Comparison of ENCODE assay signal across 9 cellular contexts in genomic region chr9:26975728-26976707, GRCh38.
A peak's percentile ranks its signal among the peaks of the same experiment; 100 is the strongest.
DNase-seq lines count a peak whose midpoint lies in the region; ATAC-seq lines count a peak whose summit lies in the region.
"Had no signal": no experiment of that assay in that cellular context is flagged by ENCODE, and none has a peak within 500 bp of the region (broad histone marks: within the 10 kb centered on the region; RNA-seq: fewer than 3 reads in every experiment).

No MANE protein-coding gene starts in this region.

- DNase-seq in COLO829 (ENCODE audit: low spot score), result peak; percentile 2
- peak; percentile 33 for DNase-seq in astrocyte of the hippocampus (ENCODE audit: low read depth, low spot score)
- peak; percentile 93 for DNase-seq in islet precursor cell
- no peak for DNase-seq in activated CD8-positive, alpha-beta memory T cell treated with anti-CD3 and anti-CD28 coated beads for 24 hours
- DNase-seq in NCI-H1105 treated with DMSO at 0.1 percent for 48 hours (lab: John Stamatoyannopoulos, UW), result no peak
- no peak for DNase-seq in DMS79 (lab: John Stamatoyannopoulos, UW)

- H3K27ac ChIP-seq in HUES6 (ENCODE audit: low read depth, low read length), result peak overlapping the region; percentile 93
- H3K27ac ChIP-seq: neutrophil had no signal

- no peaks in the 10 kb centered on the region for H3K9me3 ChIP-seq in HUES6 (ENCODE audit: control insufficient read depth, insufficient read depth, low read depth, low read length)
- H3K9me3 ChIP-seq: neutrophil had no signal

- peaks cover 28% of the 10 kb centered on the region for H3K4me1 ChIP-seq in HUES6 (ENCODE audit: control insufficient read depth, insufficient read depth, low read length)

- no peaks in the 10 kb centered on the region for H3K27me3 ChIP-seq in HUES6 (ENCODE audit: control insufficient read depth, insufficient read depth, low read length)
- H3K27me3 ChIP-seq: neutrophil had no signal

- peak overlapping the region; percentile 94 for H3K9ac ChIP-seq in HUES6 (ENCODE audit: low read length)

- peak overlapping the region; percentile 51 for H3K4me3 ChIP-seq in HUES6 (ENCODE audit: low read depth, low read length)

- no peaks in the 10 kb centered on the region for H3K36me3 ChIP-seq in HUES6 (ENCODE audit: control insufficient read depth, insufficient read depth, low read length)
- H3K36me3 ChIP-seq: neutrophil had no signal

- no peak for ATAC-seq in HG03378 (IDR thresholded peaks at IDR 0.05; ENCODE audit: unreplicated experiment)

Comparison
In these comparisons a context has a peak if more than half of its experiments do, and no peak if none do; other contexts are left out.
1. DNase-seq: peak in COLO829 (single experiment), astrocyte of the hippocampus (single experiment) and islet precursor cell (single experiment); none in activated CD8-positive, alpha-beta memory T cell treated with anti-CD3 and anti-CD28 coated beads for 24 hours (single experiment), NCI-H1105 treated with DMSO at 0.1 percent for 48 hours (single experiment) and DMS79 (single experiment).